ENCODE assay signal across 8 cellular contexts in the genomic region with DNA sequence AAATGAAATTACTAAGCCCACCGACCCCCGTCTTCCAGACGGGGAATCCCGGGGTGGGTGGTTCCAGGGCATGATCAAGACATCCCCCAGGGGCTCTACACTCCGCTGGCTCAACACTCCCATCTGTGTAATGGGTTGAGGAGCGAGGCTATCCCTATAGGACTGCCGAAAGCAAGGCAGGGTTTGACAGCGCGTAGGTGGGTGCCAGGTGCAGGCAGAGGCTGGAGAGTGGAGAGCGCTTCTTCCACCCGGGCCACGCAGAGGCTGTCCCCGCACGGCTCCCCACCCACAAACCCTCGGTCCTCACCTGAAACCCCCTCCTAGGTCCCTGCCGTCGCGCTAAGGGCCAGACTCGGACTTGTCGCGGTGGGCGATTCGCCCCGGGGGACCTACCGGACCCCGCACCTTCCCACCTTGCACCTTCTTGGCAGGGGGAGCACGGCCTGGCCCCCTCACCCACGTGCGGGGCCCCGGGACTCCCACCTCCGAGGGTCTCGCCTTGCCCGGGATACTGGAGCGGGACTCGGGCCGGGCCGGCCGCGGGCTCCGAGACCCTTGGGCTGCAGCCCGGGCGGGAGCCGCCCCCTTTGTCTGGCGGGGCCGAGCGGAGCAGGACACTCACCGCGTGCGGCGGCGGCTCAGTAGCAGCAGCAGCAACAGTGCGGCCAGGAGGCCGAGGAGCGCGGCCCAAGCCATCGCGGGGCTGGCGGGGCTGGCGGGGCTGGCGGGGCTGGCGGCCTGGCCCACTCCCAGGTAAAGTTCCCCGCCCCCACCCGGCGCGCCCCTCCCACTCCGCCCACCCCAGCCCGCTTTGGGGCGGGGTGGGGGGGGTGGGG. TPM values are rescaled to one million over a fixed set of nuclear protein-coding genes. Genes with fewer than 3 reads are reported as not detected.
DNase-seq lines count a peak whose midpoint lies in the region; ATAC-seq and TF ChIP-seq lines count a peak whose summit lies in the region.

A gene (minus strand): TSS at position 717 of the 836 bp plus-strand sequence. CDS start 21 bp downstream, at position 696.

- H3K4me1 Mint-ChIP-seq in T-helper 17 cell: peaks cover 9% of the 10 kb centered on the region

- DNase-seq in BJ (ENCODE audit: low read depth) (no peak), T-helper 17 cell (no peak), Right ventricle myocardium superior (peak; percentile 53), ovary (peak; percentile 61 to 80 (median 71)), hippocampal formation (lab: John Stamatoyannopoulos, UW) (no peak), NCI-H2081 (lab: John Stamatoyannopoulos, UW) (no peak)

- ATAC-seq in T-helper 17 cell: no peak
- peak; percentile 68 for ATAC-seq in Right ventricle myocardium superior (ENCODE audit: poor library complexity)
- no peak for ATAC-seq in GM21576 (IDR thresholded peaks at IDR 0.05; ENCODE audit: unreplicated experiment)
- no peak for ATAC-seq in HG03108 (IDR thresholded peaks at IDR 0.05; ENCODE audit: unreplicated experiment)

- peak within 1 kb of the TSS; percentile 85 for H3K4me3 Mint-ChIP-seq in T-helper 17 cell

- peak within 1 kb of the TSS; percentile 88 to 94 for H3K27ac ChIP-seq in ovary

- intact Hi-C loops in Right ventricle myocardium superior (cut with DNase I): no loop called here
- intact Hi-C loops in ovary (cut with DNase I): no loop called here

- peaks cover 8% of the 10 kb centered on the region for H3K36me3 Mint-ChIP-seq in T-helper 17 cell (ENCODE audit: low read depth)

- 1 to 4% (median 3%) methylated on average over 48 to 68 of the region's 68 CpGs for WGBS in ovary, 3 donors

- no peak within 1 kb of the TSS for H3K27ac Mint-ChIP-seq in T-helper 17 cell

- peaks cover 19% of the 10 kb centered on the region for H3K4me1 ChIP-seq in ovary (ENCODE audit: insufficient read depth)

- no peak for TF ChIP-seq POLR2A in ovary (IDR thresholded peaks at IDR 0.05)

- POLR2A ChIA-PET in BJ (lab: Charles Lee): no interaction called here

- CTCF ChIA-PET in BJ (lab: Yijun Ruan, JAX): no interaction called here

- TF ChIP-seq CTCF in BJ (IDR thresholded peaks at IDR 0.05; ENCODE audit: insufficient read depth, low read depth, low read length): no peak
- TF ChIP-seq CTCF in ovary (IDR thresholded peaks at IDR 0.05): no peak

- no peaks in the 10 kb centered on the region for H3K9me3 ChIP-seq in T-helper 17 cell (ENCODE audit: control insufficient read depth, low read length, poor library complexity, severe bottlenecking)
- H3K9me3 ChIP-seq in ovary: no peaks in the 10 kb centered on the region

- peak within 1 kb of the TSS; percentile 61 for H3K4me3 ChIP-seq in BJ (ENCODE audit: low read depth, low read length)
- H3K4me3 ChIP-seq in ovary: peak within 1 kb of the TSS; percentile 53

- no peak for TF ChIP-seq EP300 in ovary (IDR thresholded peaks at IDR 0.05)

- H3K36me3 ChIP-seq in BJ (ENCODE audit: control insufficient read depth, insufficient read depth, low read length) (no peaks in the 10 kb centered on the region), ovary (no peaks in the 10 kb centered on the region)

- peaks cover 71% of the 10 kb centered on the region for H3K27me3 Mint-ChIP-seq in T-helper 17 cell

- H3K27me3 ChIP-seq in BJ (ENCODE audit: control insufficient read depth, insufficient read depth, low read length) (peaks cover 12% of the 10 kb centered on the region), ovary (no peaks in the 10 kb centered on the region)

RNA-seq across cellular contexts. Expression of the gene that starts here (rescaled TPM):
- 28.8 and 39.0 TPM in 2 replicates for polyA plus RNA-seq in BJ (2011; rRNA removed)
- 43.8 and 58.0 TPM in 2 replicates for polyA minus RNA-seq in BJ (2011; rRNA and poly(A)+ RNA removed)
- not detected for total RNA-seq in T-helper 17 cell
- total RNA-seq in Right ventricle myocardium superior: 26.9 TPM
- total RNA-seq in ovary: 100 to 1,000 TPM in 5 of 7 donors, 10 to 100 TPM in 2; 38.3 to 221 (median 160) TPM
- polyA plus RNA-seq in ovary: 100 to 1,000 TPM in 1 of 2 donors, 10 to 100 TPM in 1; 42.4 to 130 TPM

Comparison
In these comparisons a context has a peak if more than half of its experiments do, and no peak if none do; other contexts are left out.
1. RNA of the gene that starts here (total RNA-seq): 38.3 to 221 TPM in ovary and 26.9 TPM in Right ventricle myocardium superior (single experiment); not detected in T-helper 17 cell; every median in the first group is over 10 times any median in the second.
2. DNase-seq: peak in Right ventricle myocardium superior (single experiment) and ovary (5 of 5); none in BJ (single experiment), T-helper 17 cell (0 of 3), hippocampal formation (0 of 2) and NCI-H2081 (0 of 2).